8 cellular contexts compared by ENCODE assay signal in genomic region chr12:56628671-56629458, GRCh38. TPM values are rescaled to one million over a fixed set of nuclear protein-coding genes. Genes with fewer than 3 reads are reported as not detected.
DNase-seq lines count a peak whose midpoint lies in the region; ATAC-seq and TF ChIP-seq lines count a peak whose summit lies in the region.

No MANE protein-coding gene starts in this region.

- no peak for TF ChIP-seq POLR2A in NB4 (IDR thresholded peaks at IDR 0.05; ENCODE audit: extremely low read depth, insufficient read length)

- peak overlapping the region; percentile 91 for H3K4me3 ChIP-seq in NB4 (ENCODE audit: low read depth, low read length)

- H3K27ac Mint-ChIP-seq in activated CD4-positive, alpha-beta T cell treated with anti-CD3 and anti-CD28 coated beads for 36 hours = peak overlapping the region; percentile 93

- intact Hi-C loops in activated CD4-positive, alpha-beta T cell treated with anti-CD3 and anti-CD28 coated beads for 36 hours (cut with DNase I, micrococcal nuclease) = loop anchor here in 1 of 2 experiments (1.0 kb wide), 1 partner anchor 7 kb away; no protein-coding TSS in a partner anchor

- CTCF ChIA-PET in activated CD4-positive, alpha-beta T cell treated with anti-CD3 and anti-CD28 coated beads for 36 hours (lab: Charles Lee) = interaction anchor here (0.6 to 2.1 kb wide), 15 partner anchors 8 to 436 kb away, joined by 3 to 16 read pairs (median 4); partner anchors contain the start of gene ATP5F1B

- peak; percentile 6 to 36 for DNase-seq in NCI-H524 (lab: John Stamatoyannopoulos, UW)
- no peak for DNase-seq in NCI-H524 treated with DMSO at 0.1 percent for 48 hours (lab: John Stamatoyannopoulos, UW)
- peak; percentile 73 for DNase-seq in NB4 (ENCODE audit: low read depth)
- peak; percentile 78 for DNase-seq in activated CD4-positive, alpha-beta T cell treated with anti-CD3 and anti-CD28 coated beads for 36 hours
- peak; percentile 63 for DNase-seq in dedifferentiated amniotic fluid mesenchymal stem cell (ENCODE audit: extremely low spot score)
- peak; percentile 71 for DNase-seq in left kidney (ENCODE audit: low read depth, low spot score)
- DNase-seq in stimulated activated CD4-positive, alpha-beta T cell treated with anti-CD3 and anti-CD28 coated beads, Interleukin-2, amount 100 ng/mL, for 24 hours = peak; percentile 62 to 73

- H3K4me1 Mint-ChIP-seq in activated CD4-positive, alpha-beta T cell treated with anti-CD3 and anti-CD28 coated beads for 36 hours = peaks cover 74% of the 10 kb centered on the region

- POLR2A ChIA-PET in activated CD4-positive, alpha-beta T cell treated with anti-CD3 and anti-CD28 coated beads for 36 hours (lab: Charles Lee) = interaction anchor here (0.6 to 2.0 kb wide), 6 partner anchors 8 to 96 kb away, joined by 3 to 14 read pairs (median 8); partner anchors contain the start of genes NACA and PTGES3

- ATAC-seq in activated CD4-positive, alpha-beta T cell treated with anti-CD3 and anti-CD28 coated beads for 36 hours = peak; percentile 15
- no peak for ATAC-seq in HG03095 (IDR thresholded peaks at IDR 0.05; ENCODE audit: unreplicated experiment)

- no peaks in the 10 kb centered on the region for H3K9me3 Mint-ChIP-seq in activated CD4-positive, alpha-beta T cell treated with anti-CD3 and anti-CD28 coated beads for 36 hours (ENCODE audit: low read depth)

- TF ChIP-seq CTCF in NB4 (IDR thresholded peaks at IDR 0.05; ENCODE audit: low read depth, low read length) = no peak

- H3K27me3 Mint-ChIP-seq in activated CD4-positive, alpha-beta T cell treated with anti-CD3 and anti-CD28 coated beads for 36 hours = no peaks in the 10 kb centered on the region

- peak overlapping the region; percentile 96 for H3K4me3 Mint-ChIP-seq in activated CD4-positive, alpha-beta T cell treated with anti-CD3 and anti-CD28 coated beads for 36 hours

- H3K36me3 Mint-ChIP-seq in activated CD4-positive, alpha-beta T cell treated with anti-CD3 and anti-CD28 coated beads for 36 hours (ENCODE audit: low read depth) = peaks cover 34% of the 10 kb centered on the region

RNA-seq across cellular contexts. Expression of gene BAZ2A, which starts 1.3 kb away (rescaled TPM):
- total RNA-seq in activated CD4-positive, alpha-beta T cell treated with anti-CD3 and anti-CD28 coated beads for 36 hours = 100 to 1,000 TPM in 1 of 2 experiments, 10 to 100 TPM in 1; 79.4 to 129 TPM

RNA-seq across cellular contexts. Expression of gene ATP5F1B, which starts 16.9 kb away (rescaled TPM):
- 100 to 1,000 TPM; 756 to 818 TPM for total RNA-seq in activated CD4-positive, alpha-beta T cell treated with anti-CD3 and anti-CD28 coated beads for 36 hours

RNA-seq across cellular contexts. Expression of gene PTGES3, which starts 59.2 kb away (rescaled TPM):
- total RNA-seq in activated CD4-positive, alpha-beta T cell treated with anti-CD3 and anti-CD28 coated beads for 36 hours = 100 to 1,000 TPM; 284 to 386 TPM
